11 cellular contexts compared by ENCODE assay signal in the genomic region with DNA sequence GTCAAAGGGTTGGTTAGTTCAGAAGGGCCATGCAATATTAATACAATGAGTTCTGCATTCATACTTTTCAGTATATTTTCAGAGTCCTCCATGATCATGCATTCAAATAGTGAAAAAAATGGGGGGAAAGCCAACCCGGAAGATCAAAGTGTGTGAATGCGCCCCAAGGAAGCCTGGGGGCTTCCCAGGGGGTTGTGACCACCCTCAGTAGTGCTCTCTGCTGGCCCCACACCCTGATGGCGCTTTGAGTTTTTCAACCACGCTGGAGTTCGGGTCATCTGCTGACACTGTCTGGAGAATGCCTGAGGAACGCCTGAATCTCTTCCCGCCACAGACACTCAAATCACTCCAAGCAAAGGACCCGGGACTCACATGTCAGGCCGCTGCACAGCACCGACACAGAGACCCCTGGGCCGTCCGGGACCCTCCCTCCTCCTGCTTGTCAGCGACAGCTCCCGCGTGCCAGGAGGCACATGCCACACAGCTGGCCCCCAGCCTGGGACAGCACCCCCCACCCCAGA. TPM values are rescaled to one million over a fixed set of nuclear protein-coding genes. Genes with fewer than 3 reads are reported as not detected.
DNase-seq lines count a peak whose midpoint lies in the region; ATAC-seq and TF ChIP-seq lines count a peak whose summit lies in the region.
"Had no signal": no experiment of that assay in that cellular context is flagged by ENCODE, and none has a peak within 500 bp of the region (broad histone marks: within the 10 kb centered on the region; RNA-seq: fewer than 3 reads in every experiment).

No MANE protein-coding gene starts in this region.

- no peaks in the 10 kb centered on the region for H3K27me3 ChIP-seq in mesendoderm (ENCODE audit: insufficient read depth, low read length, poor library complexity)
- no peaks in the 10 kb centered on the region for H3K27me3 ChIP-seq in aorta (ENCODE audit: control insufficient read depth in 1 of 2, insufficient read depth in 2 of 2, low read length in 1 of 2)

- intact Hi-C loops in natural killer cell (cut with micrococcal nuclease) (no loop called here), aorta (cut with DNase I) (loop anchor here (5.0 to 10.0 kb wide), 8 partner anchors 54 to 204 kb away; no protein-coding TSS in a partner anchor)

- no peak overlapping the region for H3K23ac ChIP-seq in mesendoderm (ENCODE audit: low read length)

- H3K27ac Mint-ChIP-seq in natural killer cell, result no peak overlapping the region
- H3K27ac Mint-ChIP-seq in natural killer cell treated with Interleukin-12 subunit alpha and Interleukin-12 subunit beta and Interleukin-15 and Interleukin-18, amount 100 ng/mL, for 72 hours, result no peak overlapping the region
- no peak overlapping the region for H3K27ac Mint-ChIP-seq in T-helper 17 cell
- H3K27ac Mint-ChIP-seq: activated naive CD8-positive, alpha-beta T cell had no signal

- no peak for TF ChIP-seq CTCF in natural killer cell (IDR thresholded peaks at IDR 0.05)
- peak; percentile 36 for TF ChIP-seq CTCF in choroid plexus epithelial cell (conservative IDR thresholded peaks at IDR 0.05; ENCODE audit: low read depth, low read length)

- peak overlapping the region; percentile 64 for H3K4me2 ChIP-seq in mesendoderm (ENCODE audit: low read length)

- H2AK5ac ChIP-seq in mesendoderm (ENCODE audit: low read length), result no peak overlapping the region

- H4K5ac ChIP-seq in mesendoderm (ENCODE audit: low read length), result no peak overlapping the region

- H3K4me3 Mint-ChIP-seq in natural killer cell, result peak overlapping the region; percentile 17
- no peak overlapping the region for H3K4me3 Mint-ChIP-seq in natural killer cell treated with Interleukin-12 subunit alpha and Interleukin-12 subunit beta and Interleukin-15 and Interleukin-18, amount 100 ng/mL, for 72 hours
- no peak overlapping the region for H3K4me3 Mint-ChIP-seq in T-helper 17 cell
- H3K4me3 Mint-ChIP-seq: activated naive CD8-positive, alpha-beta T cell had no signal

- no peaks in the 10 kb centered on the region for H3K79me2 ChIP-seq in mesendoderm (ENCODE audit: control insufficient read depth, insufficient read depth, low read length)

- H2BK120ac ChIP-seq in mesendoderm (ENCODE audit: low read depth, low read length), result no peak overlapping the region

- H4K8ac ChIP-seq in mesendoderm (ENCODE audit: low read depth, low read length), result no peak overlapping the region

- no peaks in the 10 kb centered on the region for H3K36me3 Mint-ChIP-seq in natural killer cell
- H3K36me3 Mint-ChIP-seq in natural killer cell treated with Interleukin-12 subunit alpha and Interleukin-12 subunit beta and Interleukin-15 and Interleukin-18, amount 100 ng/mL, for 72 hours, result no peaks in the 10 kb centered on the region
- H3K36me3 Mint-ChIP-seq in T-helper 17 cell (ENCODE audit: low read depth), result no peaks in the 10 kb centered on the region
- H3K36me3 Mint-ChIP-seq: activated naive CD8-positive, alpha-beta T cell had no signal

- H3K36me3 ChIP-seq in mesendoderm (ENCODE audit: control insufficient read depth, insufficient read depth, low read length), result no peaks in the 10 kb centered on the region
- no peaks in the 10 kb centered on the region for H3K36me3 ChIP-seq in aorta (ENCODE audit: control insufficient read depth in 1 of 2, insufficient read depth in 2 of 2, low read length in 1 of 2)

- H2BK15ac ChIP-seq in mesendoderm (replicated peaks; ENCODE audit: low read depth), result no peak overlapping the region

- H3K56ac ChIP-seq in mesendoderm (ENCODE audit: low read length), result peak overlapping the region; percentile 78

- H3K4me1 ChIP-seq in mesendoderm (ENCODE audit: control insufficient read depth, low read depth, low read length), result peaks cover 3% of the 10 kb centered on the region
- peaks cover 7 to 10% of the 10 kb centered on the region in 2 donors for H3K4me1 ChIP-seq in aorta (ENCODE audit: control insufficient read depth in 1 of 2, insufficient read depth in 2 of 2, low read length in 2 of 2)

- H3K9ac ChIP-seq in mesendoderm (ENCODE audit: low read length), result peak overlapping the region; percentile 74

- H3K27ac ChIP-seq in mesendoderm (ENCODE audit: low read depth, low read length), result no peak overlapping the region
- H3K27ac ChIP-seq in aorta (ENCODE audit: low read depth in 1 of 2, low read length in 2 of 2), result peak overlapping the region in 1 of 2 donors; percentile 83
- H3K27ac ChIP-seq: KMS-11 had no signal

- H3K9me3 ChIP-seq in aorta (ENCODE audit: control insufficient read depth, low read length) (no peaks in the 10 kb centered on the region), T-helper 17 cell (ENCODE audit: control insufficient read depth, low read length, poor library complexity, severe bottlenecking) (no peaks in the 10 kb centered on the region)

- H3K4me3 ChIP-seq in choroid plexus epithelial cell (ENCODE audit: low read depth, low read length) (peak overlapping the region; percentile 81), mesendoderm (ENCODE audit: low read length) (no peak overlapping the region), aorta (ENCODE audit: low read length in 2 of 2) (peak overlapping the region; percentile 75 to 80)

- H3K4me1 Mint-ChIP-seq in natural killer cell (no peaks in the 10 kb centered on the region), T-helper 17 cell (no peaks in the 10 kb centered on the region)
- no peaks in the 10 kb centered on the region for H3K4me1 Mint-ChIP-seq in natural killer cell treated with Interleukin-12 subunit alpha and Interleukin-12 subunit beta and Interleukin-15 and Interleukin-18, amount 100 ng/mL, for 72 hours (ENCODE audit: low read depth in 2 of 2)

- ATAC-seq in natural killer cell, result no peak
- no peak for ATAC-seq in natural killer cell treated with Interleukin-12 subunit alpha and Interleukin-12 subunit beta and Interleukin-15 and Interleukin-18, amount 100 ng/mL, for 72 hours
- ATAC-seq in aorta (ENCODE audit: low FRiP score), result no peak
- no peak for ATAC-seq in T-helper 17 cell

- H3K27me3 Mint-ChIP-seq in natural killer cell (ENCODE audit: low read depth in 2 of 2), result peaks cover 36 to 37% of the 10 kb centered on the region in 2 donors
- H3K27me3 Mint-ChIP-seq in natural killer cell treated with Interleukin-12 subunit alpha and Interleukin-12 subunit beta and Interleukin-15 and Interleukin-18, amount 100 ng/mL, for 72 hours, result peaks cover 29 to 30% of the 10 kb centered on the region in 2 donors
- H3K27me3 Mint-ChIP-seq in T-helper 17 cell, result peaks cover 21% of the 10 kb centered on the region

- WGBS in mesendoderm (ENCODE audit: extremely low coverage, insufficient coverage, low lambda C conversion rate), result no CpG with 5 or more reads among the region's 15 CpGs
- WGBS in aorta, 2 donors, result 0 to 1% methylated on average over 15 of the region's 15 CpGs

- no peaks in the 10 kb centered on the region for H3K9me3 Mint-ChIP-seq in natural killer cell
- no peaks in the 10 kb centered on the region for H3K9me3 Mint-ChIP-seq in natural killer cell treated with Interleukin-12 subunit alpha and Interleukin-12 subunit beta and Interleukin-15 and Interleukin-18, amount 100 ng/mL, for 72 hours

- no peak overlapping the region for H3K4ac ChIP-seq in mesendoderm (ENCODE audit: low read depth, low read length)

- peaks cover 3% of the 10 kb centered on the region for H3K79me1 ChIP-seq in mesendoderm (ENCODE audit: low read length)

- H2BK5ac ChIP-seq in mesendoderm (ENCODE audit: low read length), result no peak overlapping the region

- no peak overlapping the region for H3K18ac ChIP-seq in mesendoderm (ENCODE audit: low read length)

- DNase-seq in natural killer cell, result no peak
- DNase-seq in natural killer cell treated with Interleukin-12 subunit alpha and Interleukin-12 subunit beta and Interleukin-15 and Interleukin-18, amount 100 ng/mL, for 72 hours (ENCODE audit: low spot score), result no peak
- DNase-seq in choroid plexus epithelial cell (ENCODE audit: low read depth), result no peak
- DNase-seq in mesendoderm, result peak; percentile 48
- DNase-seq in aorta, result no peak
- DNase-seq in H4 (ENCODE audit: low spot score), result no peak
- no peak for DNase-seq in T-helper 17 cell
- DNase-seq in SKM-1 (lab: John Stamatoyannopoulos, UW; ENCODE audit: unreplicated experiment), result no peak
- DNase-seq: GF-D8 had no signal

RNA-seq across cellular contexts. Expression of a gene that starts 1.0 kb away (rescaled TPM):
- total RNA-seq in natural killer cell (1 to 10 TPM; 1.6 to 3.5 (median 2.9) TPM), aorta (100 to 1,000 TPM; 117 to 140 TPM), T-helper 17 cell (1 to 10 TPM; 2.3 to 2.6 TPM)
- under 1 TPM in 1 of 2 donors, not detected in 1; 0.50 TPM for total RNA-seq in natural killer cell treated with Interleukin-12 subunit alpha and Interleukin-12 subunit beta and Interleukin-15 and Interleukin-18, amount 100 ng/mL, for 72 hours
- polyA plus RNA-seq in mesendoderm (2013, experiment 1 of 2), result 7.2 TPM
- 7.8 TPM for polyA plus RNA-seq in mesendoderm (2013, experiment 2 of 2)
- 10 to 100 TPM; 40.5 to 56.1 TPM for polyA plus RNA-seq in aorta
- total RNA-seq in H4 (2014; rRNA removed; shearing (Covaris generic)), result 143 and 147 TPM in 2 replicates

Comparison
In these comparisons a context has a peak if more than half of its experiments do, and no peak if none do; other contexts are left out.
1. RNA of a gene that starts 1.0 kb away (total RNA-seq): 143 to 147 TPM in H4 and 117 to 140 TPM in aorta; 1.6 to 3.5 TPM in natural killer cell, 2.3 to 2.6 TPM in T-helper 17 cell and 0.50 TPM in natural killer cell treated with Interleukin-12 subunit alpha and Interleukin-12 subunit beta and Interleukin-15 and Interleukin-18, amount 100 ng/mL, for 72 hours; every median in the first group is over 10 times any median in the second.